Comparison of ENCODE assay signal across 30 cellular contexts in genomic region chr7:144791488-144791887, GRCh38.
"Had no signal": no experiment of that assay in that cellular context is flagged by ENCODE, and none has a peak within 500 bp of the region (broad histone marks: within the 10 kb centered on the region; RNA-seq: fewer than 3 reads in every experiment).

No MANE protein-coding gene starts in this region.

- H3K27ac Mint-ChIP-seq: nephron; stimulated activated naive CD8-positive, alpha-beta T cell treated with anti-CD3 and anti-CD28 coated beads, Interleukin-15, Interleukin-2, amounts not matched to agents 100 ng/mL and 50 ng/mL, for 24 hours had no signal

- DNase-seq: hippocampal formation; kidney glomerular epithelial cell; left cardiac atrium; left ventricle myocardium superior; lower lobe of right lung; mammary epithelial cell; mesenchymal stem cell; naive thymus-derived CD8-positive, alpha-beta T cell; nucleus accumbens; posterior cingulate gyrus; retina; right cardiac atrium; stimulated activated CD4-positive, alpha-beta T cell treated with anti-CD3 and anti-CD28 coated beads, Interleukin-12 subunit alpha, Interleukin-12 subunit beta, amount 100 ng/mL, for 4 hours; stimulated activated CD4-positive, alpha-beta T cell treated with anti-CD3 and anti-CD28 coated beads, Interleukin-15, amount 100 ng/mL, for 24 hours; stimulated activated CD4-positive, alpha-beta T cell treated with anti-CD3 and anti-CD28 coated beads, Interleukin-2, amount 100 ng/mL, for 24 hours; stimulated activated CD4-positive, alpha-beta T cell treated with anti-CD3 and anti-CD28 coated beads, Interleukin-4, amount 100 ng/mL, for 1 hour; stimulated activated naive CD4-positive, alpha-beta T cell; tibial artery; trophoblast cell; upper lobe of right lung had no signal

- H3K27me3 ChIP-seq: pancreas, suprapubic skin, tibial artery, upper lobe of right lung had no signal

- H3K4me1 ChIP-seq: lower lobe of right lung, pancreas, prostate gland, suprapubic skin, tibial artery, upper lobe of right lung had no signal

- H3K36me3 ChIP-seq: lower lobe of right lung, pancreas, prostate gland, suprapubic skin, thoracic aorta, tibial artery, upper lobe of right lung had no signal

- H3K27ac ChIP-seq: lower lobe of right lung, pancreas, prostate gland, skin epidermis, suprapubic skin, tibial artery, upper lobe of right lung had no signal

- H3K9me3 ChIP-seq: lower lobe of right lung, pancreas, prostate gland, suprapubic skin, thoracic aorta, tibial artery, upper lobe of right lung had no signal

- H3K4me3 Mint-ChIP-seq: naive thymus-derived CD8-positive, alpha-beta T cell; nephron; neural crest cell; stimulated activated naive CD8-positive, alpha-beta T cell treated with anti-CD3 and anti-CD28 coated beads, Interleukin-15, Interleukin-2, amounts not matched to agents 100 ng/mL and 50 ng/mL, for 24 hours had no signal

- H3K4me3 ChIP-seq: lower lobe of right lung, pancreas, prostate gland, skin epidermis, suprapubic skin, thoracic aorta, tibial artery, upper lobe of right lung had no signal

- H3K4me1 Mint-ChIP-seq: nephron, neural crest cell had no signal

- H3K27me3 Mint-ChIP-seq: naive thymus-derived CD8-positive, alpha-beta T cell; stimulated activated naive CD8-positive, alpha-beta T cell treated with anti-CD3 and anti-CD28 coated beads, Interleukin-15, Interleukin-2, amounts not matched to agents 100 ng/mL and 50 ng/mL, for 24 hours had no signal

- H3K9me3 Mint-ChIP-seq: naive thymus-derived CD8-positive, alpha-beta T cell; nephron; neural crest cell; stimulated activated naive CD8-positive, alpha-beta T cell treated with anti-CD3 and anti-CD28 coated beads, Interleukin-15, Interleukin-2, amounts not matched to agents 100 ng/mL and 50 ng/mL, for 24 hours had no signal

- ATAC-seq: left cardiac atrium; left lobe of liver; left ventricle myocardium superior; lower lobe of right lung; naive thymus-derived CD8-positive, alpha-beta T cell; right cardiac atrium; sciatic nerve had no signal
